1 cellular context compared by ENCODE assay signal in the genomic region with DNA sequence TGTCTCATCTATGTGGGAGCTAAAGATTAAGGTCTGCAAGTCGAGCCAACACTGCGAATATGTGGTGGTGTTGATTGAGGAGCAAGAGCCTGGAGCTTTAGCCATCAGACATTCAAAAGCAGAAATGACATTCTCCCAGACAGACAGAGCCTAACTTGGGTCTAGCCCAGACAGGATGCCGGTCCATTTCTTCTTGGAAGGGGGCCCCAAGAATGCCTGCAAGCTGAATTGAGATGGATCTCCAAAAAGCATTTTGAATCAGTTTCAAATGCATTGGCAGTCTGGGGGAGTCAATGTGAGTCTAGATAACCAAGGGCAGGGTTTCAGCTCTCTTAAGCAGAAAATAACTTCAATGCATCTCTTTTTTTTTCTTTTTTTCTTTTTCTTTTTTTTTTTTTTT.
TF ChIP-seq lines count a peak whose summit lies in the region.

No MANE protein-coding gene starts in this region.

TF ChIP-seq in IMR-90, 13 proteins besides CTCF, POLR2A, EP300 and RAD21 (continued from another document):
- TF ChIP-seq, protein P1, sequence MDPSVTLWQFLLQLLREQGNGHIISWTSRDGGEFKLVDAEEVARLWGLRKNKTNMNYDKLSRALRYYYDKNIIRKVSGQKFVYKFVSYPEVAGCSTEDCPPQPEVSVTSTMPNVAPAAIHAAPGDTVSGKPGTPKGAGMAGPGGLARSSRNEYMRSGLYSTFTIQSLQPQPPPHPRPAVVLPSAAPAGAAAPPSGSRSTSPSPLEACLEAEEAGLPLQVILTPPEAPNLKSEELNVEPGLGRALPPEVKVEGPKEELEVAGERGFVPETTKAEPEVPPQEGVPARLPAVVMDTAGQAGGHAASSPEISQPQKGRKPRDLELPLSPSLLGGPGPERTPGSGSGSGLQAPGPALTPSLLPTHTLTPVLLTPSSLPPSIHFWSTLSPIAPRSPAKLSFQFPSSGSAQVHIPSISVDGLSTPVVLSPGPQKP (IDR thresholded peaks at IDR 0.05; ENCODE audit: borderline replicate concordance, low read depth, low read length), result no peak
- TF ChIP-seq MAFK (IDR thresholded peaks at IDR 0.05; ENCODE audit: low read depth, low read length) (no peak), CHD1 (IDR thresholded peaks at IDR 0.05; ENCODE audit: low read depth, low read length) (no peak), BHLHE40 (IDR thresholded peaks at IDR 0.05; ENCODE audit: low read depth, low read length) (no peak), MAZ (IDR thresholded peaks at IDR 0.05; ENCODE audit: borderline replicate concordance, low read depth, low read length) (no peak), NFE2L2 (IDR thresholded peaks at IDR 0.05; ENCODE audit: low read depth, low read length) (no peak)
